ENCODE assay signal across 8 cellular contexts in the genomic region with DNA sequence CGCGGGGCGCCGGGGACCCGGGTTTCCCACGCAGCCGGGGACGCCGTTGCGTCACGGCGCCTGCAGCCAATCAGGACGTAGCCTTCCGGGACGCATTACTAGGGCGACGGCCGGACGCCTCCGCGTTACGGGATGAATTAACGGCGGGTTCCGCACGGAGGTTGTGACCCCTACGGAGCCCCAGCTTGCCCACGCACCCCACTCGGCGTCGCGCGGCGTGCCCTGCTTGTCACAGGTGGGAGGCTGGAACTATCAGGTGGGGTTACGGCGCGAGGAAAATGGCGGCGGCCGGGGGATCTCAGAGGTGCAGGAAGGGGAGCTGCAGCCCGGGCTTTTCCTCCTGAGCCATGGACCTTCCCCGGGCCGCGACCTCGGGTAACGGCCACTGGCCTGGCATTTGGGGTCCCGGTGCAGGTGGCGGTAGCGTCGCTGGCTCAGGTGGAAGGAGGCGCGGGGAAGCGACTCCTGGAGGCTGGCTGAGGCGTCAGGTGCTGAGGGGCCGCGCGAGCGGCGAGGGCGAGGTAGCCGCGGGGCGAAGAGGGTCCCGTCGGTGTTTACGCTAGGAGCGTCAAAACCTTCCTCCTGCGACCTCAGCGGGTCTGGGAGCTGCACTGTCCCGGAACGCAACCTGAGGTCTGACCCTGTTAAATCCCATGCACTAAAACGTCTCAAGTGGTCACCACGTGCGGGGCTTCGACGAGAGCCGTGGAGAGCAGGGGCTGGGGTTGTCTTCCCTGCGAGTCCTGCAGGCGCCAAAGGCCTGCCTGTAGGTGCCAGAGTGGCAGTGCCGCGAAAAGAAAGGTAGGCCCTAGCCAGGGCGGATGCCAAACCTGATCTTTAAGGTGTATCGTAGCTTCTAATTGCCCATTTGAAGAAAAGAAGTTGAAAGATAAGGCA. TPM values are rescaled to one million over a fixed set of nuclear protein-coding genes. Genes with fewer than 3 reads are reported as not detected.
DNase-seq lines count a peak whose midpoint lies in the region; ATAC-seq and TF ChIP-seq lines count a peak whose summit lies in the region.

LCLAT1 (plus strand) TSS at position 98 of the 897 bp plus-strand sequence. CDS start 78,345 bp downstream, outside the sequence.

- WGBS in gastroesophageal sphincter (ENCODE audit: low coverage in 1 of 2), 2 donors, result 13 to 69% methylated on average over 2 to 14 of the region's 83 CpGs

- DNase-seq in ELF-1 (ENCODE audit: low read depth, low spot score), result peak; percentile 81
- DNase-seq in SJSA1 (ENCODE audit: low read depth in 1 of 2, low spot score in 2 of 2), result peak; percentile 71 to 79
- peak; percentile 72 for DNase-seq in activated gamma-delta T cell treated with anti-CD3 and anti-CD28 coated beads, Interleukin-2, amount 50 U/mL, for 16 hours (ENCODE audit: low read depth)
- peak; percentile 46 for DNase-seq in omental fat pad (ENCODE audit: low spot score)

- no peaks in the 10 kb centered on the region for H3K27me3 ChIP-seq in SJSA1 (replicated peaks)
- no peaks in the 10 kb centered on the region for H3K27me3 ChIP-seq in gastroesophageal sphincter

- peak within 1 kb of the TSS; percentile 88 for H3K4me3 ChIP-seq in SJSA1
- H3K4me3 ChIP-seq in gastroesophageal sphincter, result peak within 1 kb of the TSS; percentile 85 to 95

- TF ChIP-seq CTCF in gastroesophageal sphincter (IDR thresholded peaks at IDR 0.05) (peak in 1 of 4 experiments; percentile 26), omental fat pad (IDR thresholded peaks at IDR 0.05) (no peak)

- no peaks in the 10 kb centered on the region for H3K9me3 ChIP-seq in SJSA1 (replicated peaks)
- no peaks in the 10 kb centered on the region for H3K9me3 ChIP-seq in gastroesophageal sphincter

- peak within 1 kb of the TSS; percentile 72 for H3K27ac ChIP-seq in SJSA1
- H3K27ac ChIP-seq in gastroesophageal sphincter, result peak within 1 kb of the TSS; percentile 58 to 91 (median 83)
- H3K27ac ChIP-seq in temporal lobe (ENCODE audit: low read depth, low read length), result no peak within 1 kb of the TSS

- TF ChIP-seq RAD21 in Ishikawa (IDR thresholded peaks at IDR 0.05; ENCODE audit: low read depth), result no peak

- ATAC-seq in GM21619 (IDR thresholded peaks at IDR 0.05; ENCODE audit: unreplicated experiment) (peak; percentile 96), gastroesophageal sphincter (peak; percentile 90), omental fat pad (ENCODE audit: low FRiP score) (peak; percentile 89)

- TF ChIP-seq POLR2A in gastroesophageal sphincter (IDR thresholded peaks at IDR 0.05), result peak in 1 of 2 donors; percentile 8

- TF ChIP-seq EP300 in Ishikawa (IDR thresholded peaks at IDR 0.05; ENCODE audit: borderline replicate concordance), result no peak
- TF ChIP-seq EP300 in gastroesophageal sphincter (IDR thresholded peaks at IDR 0.05), result no peak

- peaks cover 10% of the 10 kb centered on the region for H3K36me3 ChIP-seq in SJSA1
- H3K36me3 ChIP-seq in gastroesophageal sphincter, result no peaks in the 10 kb centered on the region

- H3K4me1 ChIP-seq in SJSA1 (replicated peaks), result peaks cover 22% of the 10 kb centered on the region
- peaks cover 0 to 37% (median 0%) of the 10 kb centered on the region in 3 donors for H3K4me1 ChIP-seq in gastroesophageal sphincter

TF ChIP-seq in Ishikawa, 13 proteins besides CTCF, POLR2A, EP300 and RAD21:
- TF ChIP-seq TAF1 (IDR thresholded peaks at IDR 0.05; ENCODE audit: low read depth) (peak; percentile 31; the same call in 1 of the 2 replicates), MAX (IDR thresholded peaks at IDR 0.05) (peak; percentile 99), REST (IDR thresholded peaks at IDR 0.05; ENCODE audit: low read depth) (no peak), TEAD4 (IDR thresholded peaks at IDR 0.05) (0 out of 2 replicates have a peak, but pooled peaks have one; percentile 3), FOXM1 (IDR thresholded peaks at IDR 0.05; ENCODE audit: borderline replicate concordance, low read depth) (no peak), TCF12 (IDR thresholded peaks at IDR 0.05; ENCODE audit: low read depth) (no peak), CREB1 (IDR thresholded peaks at IDR 0.05; ENCODE audit: low read depth) (peak; percentile 86), CEBPB (IDR thresholded peaks at IDR 0.05) (no peak), NFIC (IDR thresholded peaks at IDR 0.05) (no peak), YY1 (IDR thresholded peaks at IDR 0.05; ENCODE audit: low read depth) (peak; percentile 87), EGR1 (IDR thresholded peaks at IDR 0.05) (peak; percentile 80), ZBTB7A (IDR thresholded peaks at IDR 0.05; ENCODE audit: low read depth) (no peak; the same call in 1 of the 2 replicates)
- TF ChIP-seq, protein P1, sequence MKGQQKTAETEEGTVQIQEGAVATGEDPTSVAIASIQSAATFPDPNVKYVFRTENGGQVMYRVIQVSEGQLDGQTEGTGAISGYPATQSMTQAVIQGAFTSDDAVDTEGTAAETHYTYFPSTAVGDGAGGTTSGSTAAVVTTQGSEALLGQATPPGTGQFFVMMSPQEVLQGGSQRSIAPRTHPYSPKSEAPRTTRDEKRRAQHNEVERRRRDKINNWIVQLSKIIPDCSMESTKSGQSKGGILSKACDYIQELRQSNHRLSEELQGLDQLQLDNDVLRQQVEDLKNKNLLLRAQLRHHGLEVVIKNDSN (IDR thresholded peaks at IDR 0.05), result no peak

RNA-seq across cellular contexts. Expression of gene LCLAT1, which starts in this region (rescaled TPM):
- 15.1 and 29.4 TPM in 2 replicates for total RNA-seq in SJSA1 (2014; rRNA removed; shearing (Covaris generic))
- total RNA-seq in gastroesophageal sphincter, result 10 to 100 TPM; 25.3 to 55.4 (median 43.1) TPM
- 10 to 100 TPM in 2 of 4 donors, 1 to 10 TPM in 2; 6.7 to 10.9 (median 8.7) TPM for total RNA-seq in omental fat pad
- 19.4 TPM for total RNA-seq in temporal lobe
